Comparison of ENCODE assay signal across 18 cellular contexts in the genomic region with DNA sequence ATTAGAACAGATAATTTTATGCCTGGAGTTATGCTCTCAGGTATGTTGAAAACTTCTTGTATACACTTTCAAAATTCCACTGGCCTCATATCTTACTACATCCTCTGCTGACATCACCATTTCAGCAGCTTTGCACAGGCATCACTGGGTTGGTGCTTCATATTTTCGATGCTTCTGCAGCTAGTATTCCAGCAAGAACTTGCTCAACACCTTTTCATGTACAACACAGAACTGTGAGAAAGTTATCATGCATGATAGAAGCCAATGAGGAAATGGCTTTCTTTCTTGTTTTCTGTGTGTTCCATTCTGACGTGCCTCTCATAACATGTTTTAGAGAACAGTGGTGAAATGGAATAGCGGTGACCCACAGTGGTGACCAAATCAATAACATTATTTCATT. TPM values are rescaled to one million over a fixed set of nuclear protein-coding genes. Genes with fewer than 3 reads are reported as not detected.
DNase-seq lines count a peak whose midpoint lies in the region; ATAC-seq and TF ChIP-seq lines count a peak whose summit lies in the region.
"Had no signal": no experiment of that assay in that cellular context is flagged by ENCODE, and none has a peak within 500 bp of the region (broad histone marks: within the 10 kb centered on the region; RNA-seq: fewer than 3 reads in every experiment).

No MANE protein-coding gene starts in this region.

- CTCF ChIA-PET in activated naive CD4-positive, alpha-beta T cell treated with anti-CD3 and anti-CD28 coated beads for 36 hours (lab: Charles Lee) = interaction anchor here (0.8 to 5.2 kb wide), 10 partner anchors 19 to 294 kb away, joined by 3 to 38 read pairs (median 4); a partner anchor contains a TSS
- CTCF ChIA-PET in WTC11 (lab: Charles Lee) = no interaction called here

- peak; percentile 54 for DNase-seq in activated naive CD4-positive, alpha-beta T cell treated with anti-CD3 and anti-CD28 coated beads for 36 hours
- no peak for DNase-seq in activated naive CD4-positive, alpha-beta T cell treated with anti-CD3 and anti-CD28 coated beads, Interleukin-2, amount 50 U/mL, for 16 hours
- DNase-seq in T-helper 2 cell treated with Interferon-gamma antibody and Interleukin-4, amounts not matched to agents 5 μg/mL and 100 μg/mL, for 36 hours (ENCODE audit: low spot score) = no peak
- peak; percentile 34 for DNase-seq in choroid plexus epithelial cell (ENCODE audit: low read depth)
- no peak for DNase-seq in stimulated activated naive B cell treated with anti-CD40 and anti-IgM and Interleukin-4, amounts not matched to agents 10 μg/mL and 1 μg/mL and 100 μg/mL, for 72 hours
- DNase-seq in substantia nigra (lab: John Stamatoyannopoulos, UW) = no peak
- DNase-seq in WTC11 (ENCODE audit: low spot score) = no peak
- no peak for DNase-seq in cerebellum (ENCODE audit: low spot score)
- DNase-seq: anterior cingulate cortex; colonic mucosa; GF-D8; NCI-H1092; NCI-H2107; NCI-H82; retina; stimulated activated CD4-positive, alpha-beta T cell treated with anti-CD3 and anti-CD28 coated beads, Interleukin-15, amount 100 ng/mL, for 24 hours had no signal

- ATAC-seq in stimulated activated naive B cell treated with anti-CD40 and anti-IgM and Interleukin-4, amounts not matched to agents 10 μg/mL and 1 μg/mL and 100 μg/mL, for 72 hours (replicated peaks) = peak; percentile 41 to 42
- ATAC-seq in WTC11 = no peak
- ATAC-seq: GM23338 had no signal

- H3K4me3 Mint-ChIP-seq in activated naive CD4-positive, alpha-beta T cell treated with anti-CD3 and anti-CD28 coated beads for 36 hours = no peak overlapping the region
- H3K4me3 Mint-ChIP-seq in T-helper 2 cell treated with Interferon-gamma antibody and Interleukin-4, amounts not matched to agents 5 μg/mL and 100 μg/mL, for 36 hours = peak overlapping the region; percentile 53
- no peak overlapping the region for H3K4me3 Mint-ChIP-seq in stimulated activated naive B cell treated with anti-CD40 and anti-IgM and Interleukin-4, amounts not matched to agents 10 μg/mL and 1 μg/mL and 100 μg/mL, for 72 hours
- H3K4me3 Mint-ChIP-seq in WTC11 = no peak overlapping the region
- H3K4me3 Mint-ChIP-seq: GM23338, neural progenitor cell had no signal

- H3K27ac ChIP-seq in substantia nigra (ENCODE audit: low read depth, low read length, poor library complexity, severe bottlenecking) = no peak overlapping the region
- H3K27ac ChIP-seq: colonic mucosa, neural progenitor cell had no signal

- H3K4me1 Mint-ChIP-seq in activated naive CD4-positive, alpha-beta T cell treated with anti-CD3 and anti-CD28 coated beads for 36 hours (ENCODE audit: low read depth) = peaks cover 78% of the 10 kb centered on the region
- H3K4me1 Mint-ChIP-seq in T-helper 2 cell treated with Interferon-gamma antibody and Interleukin-4, amounts not matched to agents 5 μg/mL and 100 μg/mL, for 36 hours (ENCODE audit: low read depth) = peaks cover 72% of the 10 kb centered on the region
- peaks cover 15 to 16% of the 10 kb centered on the region in 2 donors for H3K4me1 Mint-ChIP-seq in stimulated activated naive B cell treated with anti-CD40 and anti-IgM and Interleukin-4, amounts not matched to agents 10 μg/mL and 1 μg/mL and 100 μg/mL, for 72 hours
- H3K4me1 Mint-ChIP-seq in WTC11 = no peaks in the 10 kb centered on the region
- H3K4me1 Mint-ChIP-seq: GM23338 had no signal

- TF ChIP-seq CTCF in choroid plexus epithelial cell (conservative IDR thresholded peaks at IDR 0.05; ENCODE audit: low read depth, low read length) (no peak), WTC11 (IDR thresholded peaks at IDR 0.05) (no peak)

- no peak overlapping the region for H3K4me3 ChIP-seq in choroid plexus epithelial cell (ENCODE audit: low read depth, low read length)
- H3K4me3 ChIP-seq: colonic mucosa, GM23338, neural progenitor cell had no signal

- intact Hi-C loops in activated naive CD4-positive, alpha-beta T cell treated with anti-CD3 and anti-CD28 coated beads for 36 hours (cut with micrococcal nuclease) = loop anchor here (1.0 to 5.0 kb wide), 5 partner anchors 21 to 475 kb away; no protein-coding TSS in a partner anchor

- peaks cover 3% of the 10 kb centered on the region for H3K9me3 Mint-ChIP-seq in activated naive CD4-positive, alpha-beta T cell treated with anti-CD3 and anti-CD28 coated beads for 36 hours
- H3K9me3 Mint-ChIP-seq in T-helper 2 cell treated with Interferon-gamma antibody and Interleukin-4, amounts not matched to agents 5 μg/mL and 100 μg/mL, for 36 hours = peaks cover 21% of the 10 kb centered on the region
- H3K9me3 Mint-ChIP-seq in stimulated activated naive B cell treated with anti-CD40 and anti-IgM and Interleukin-4, amounts not matched to agents 10 μg/mL and 1 μg/mL and 100 μg/mL, for 72 hours = peaks cover 0 to 3% of the 10 kb centered on the region in 2 donors
- H3K9me3 Mint-ChIP-seq in WTC11 = peaks cover 10% of the 10 kb centered on the region
- H3K9me3 Mint-ChIP-seq: neural progenitor cell had no signal

- H3K36me3 Mint-ChIP-seq in activated naive CD4-positive, alpha-beta T cell treated with anti-CD3 and anti-CD28 coated beads for 36 hours (ENCODE audit: low read depth) = peaks cover 2% of the 10 kb centered on the region
- H3K36me3 Mint-ChIP-seq in T-helper 2 cell treated with Interferon-gamma antibody and Interleukin-4, amounts not matched to agents 5 μg/mL and 100 μg/mL, for 36 hours (ENCODE audit: low read depth) = peaks cover 17% of the 10 kb centered on the region
- H3K36me3 Mint-ChIP-seq in stimulated activated naive B cell treated with anti-CD40 and anti-IgM and Interleukin-4, amounts not matched to agents 10 μg/mL and 1 μg/mL and 100 μg/mL, for 72 hours = peaks cover 4 to 5% of the 10 kb centered on the region in 2 donors
- no peaks in the 10 kb centered on the region for H3K36me3 Mint-ChIP-seq in WTC11
- H3K36me3 Mint-ChIP-seq: neural progenitor cell had no signal

- peak overlapping the region; percentile 86 for H3K27ac Mint-ChIP-seq in activated naive CD4-positive, alpha-beta T cell treated with anti-CD3 and anti-CD28 coated beads for 36 hours
- peak overlapping the region; percentile 86 for H3K27ac Mint-ChIP-seq in T-helper 2 cell treated with Interferon-gamma antibody and Interleukin-4, amounts not matched to agents 5 μg/mL and 100 μg/mL, for 36 hours
- no peak overlapping the region for H3K27ac Mint-ChIP-seq in stimulated activated naive B cell treated with anti-CD40 and anti-IgM and Interleukin-4, amounts not matched to agents 10 μg/mL and 1 μg/mL and 100 μg/mL, for 72 hours
- H3K27ac Mint-ChIP-seq in WTC11 = no peak overlapping the region
- H3K27ac Mint-ChIP-seq: GM23338, neural progenitor cell had no signal

- POLR2A ChIA-PET in WTC11 (lab: Charles Lee) = no interaction called here

- no peaks in the 10 kb centered on the region for H3K27me3 Mint-ChIP-seq in activated naive CD4-positive, alpha-beta T cell treated with anti-CD3 and anti-CD28 coated beads for 36 hours (ENCODE audit: low read depth)
- H3K27me3 Mint-ChIP-seq in T-helper 2 cell treated with Interferon-gamma antibody and Interleukin-4, amounts not matched to agents 5 μg/mL and 100 μg/mL, for 36 hours (ENCODE audit: low read depth) = no peaks in the 10 kb centered on the region
- no peaks in the 10 kb centered on the region for H3K27me3 Mint-ChIP-seq in stimulated activated naive B cell treated with anti-CD40 and anti-IgM and Interleukin-4, amounts not matched to agents 10 μg/mL and 1 μg/mL and 100 μg/mL, for 72 hours
- no peaks in the 10 kb centered on the region for H3K27me3 Mint-ChIP-seq in WTC11 (ENCODE audit: low read depth)

TF ChIP-seq in WTC11, 78 proteins besides CTCF, POLR2A, EP300 and RAD21 (continues in another document):
- TF ChIP-seq, protein P1, sequence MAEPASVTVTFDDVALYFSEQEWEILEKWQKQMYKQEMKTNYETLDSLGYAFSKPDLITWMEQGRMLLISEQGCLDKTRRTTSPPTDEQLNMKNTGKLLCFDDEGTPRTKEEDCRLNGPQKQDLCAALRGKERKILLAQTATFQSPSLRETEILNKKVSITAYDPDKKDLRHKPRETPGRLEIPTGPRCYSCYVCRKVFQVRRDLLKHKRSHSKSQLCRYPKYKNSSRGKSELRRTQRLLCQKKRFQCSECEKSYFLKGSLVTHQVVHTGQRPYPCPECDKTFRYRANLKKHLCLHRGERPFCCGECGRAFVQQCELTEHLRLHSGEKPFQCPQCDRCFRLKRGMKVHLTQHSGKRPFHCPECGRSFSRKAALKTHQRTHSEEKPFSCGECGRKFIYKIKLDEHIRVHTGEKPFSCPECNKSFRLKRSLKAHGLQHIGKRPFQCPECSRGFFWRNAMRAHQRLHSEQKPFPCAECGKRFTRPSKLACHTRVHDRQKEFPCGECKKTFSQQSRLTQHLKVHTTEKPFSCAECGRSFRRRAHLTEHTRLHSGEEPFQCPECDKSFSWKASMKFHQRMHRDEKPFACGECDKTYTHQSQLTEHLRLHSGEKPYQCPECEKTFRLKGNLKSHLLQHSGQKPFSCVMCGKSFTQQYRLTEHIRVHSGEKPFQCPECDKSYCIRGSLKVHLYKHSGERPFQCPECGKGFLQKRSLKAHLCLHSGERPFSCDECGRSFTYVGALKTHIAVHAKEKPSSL (CRISPR knock-in tag; conservative IDR thresholded peaks at IDR 0.05) = no peak
- TF ChIP-seq MXD4 (CRISPR knock-in tag; IDR thresholded peaks at IDR 0.05; ENCODE audit: borderline replicate concordance) = no peak
- TF ChIP-seq CREB1 (CRISPR knock-in tag; IDR thresholded peaks at IDR 0.05) = no peak
- TF ChIP-seq, protein P2, sequence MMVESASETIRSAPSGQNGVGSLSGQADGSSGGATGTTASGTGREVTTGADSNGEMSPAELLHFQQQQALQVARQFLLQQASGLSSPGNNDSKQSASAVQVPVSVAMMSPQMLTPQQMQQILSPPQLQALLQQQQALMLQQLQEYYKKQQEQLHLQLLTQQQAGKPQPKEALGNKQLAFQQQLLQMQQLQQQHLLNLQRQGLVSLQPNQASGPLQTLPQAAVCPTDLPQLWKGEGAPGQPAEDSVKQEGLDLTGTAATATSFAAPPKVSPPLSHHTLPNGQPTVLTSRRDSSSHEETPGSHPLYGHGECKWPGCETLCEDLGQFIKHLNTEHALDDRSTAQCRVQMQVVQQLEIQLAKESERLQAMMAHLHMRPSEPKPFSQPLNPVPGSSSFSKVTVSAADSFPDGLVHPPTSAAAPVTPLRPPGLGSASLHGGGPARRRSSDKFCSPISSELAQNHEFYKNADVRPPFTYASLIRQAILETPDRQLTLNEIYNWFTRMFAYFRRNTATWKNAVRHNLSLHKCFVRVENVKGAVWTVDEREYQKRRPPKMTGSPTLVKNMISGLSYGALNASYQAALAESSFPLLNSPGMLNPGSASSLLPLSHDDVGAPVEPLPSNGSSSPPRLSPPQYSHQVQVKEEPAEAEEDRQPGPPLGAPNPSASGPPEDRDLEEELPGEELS (CRISPR knock-in tag; IDR thresholded peaks at IDR 0.05) = no peak

RNA-seq across cellular contexts. Expression of a gene that starts 5.1 kb away (rescaled TPM):
- total RNA-seq in activated naive CD4-positive, alpha-beta T cell treated with anti-CD3 and anti-CD28 coated beads for 36 hours = 10 to 100 TPM; 84.3 to 85.5 TPM
- total RNA-seq in WTC11 (2021) (0.17 to 0.25 TPM (median 0.23 TPM) in 3 replicates), cerebellum (not detected)
- total RNA-seq: GM23338 had no signal

Comparison
In these comparisons a context has a peak if more than half of its experiments do, and no peak if none do; other contexts are left out.
1. DNase-seq: peak in activated naive CD4-positive, alpha-beta T cell treated with anti-CD3 and anti-CD28 coated beads for 36 hours (single experiment) and choroid plexus epithelial cell (single experiment); none in activated naive CD4-positive, alpha-beta T cell treated with anti-CD3 and anti-CD28 coated beads, Interleukin-2, amount 50 U/mL, for 16 hours (single experiment), T-helper 2 cell treated with Interferon-gamma antibody and Interleukin-4, amounts not matched to agents 5 μg/mL and 100 μg/mL, for 36 hours (single experiment), stimulated activated naive B cell treated with anti-CD40 and anti-IgM and Interleukin-4, amounts not matched to agents 10 μg/mL and 1 μg/mL and 100 μg/mL, for 72 hours (single experiment), substantia nigra (0 of 49), WTC11 (single experiment) and cerebellum (single experiment).
2. H3K27ac Mint-ChIP-seq: peak in activated naive CD4-positive, alpha-beta T cell treated with anti-CD3 and anti-CD28 coated beads for 36 hours (single experiment) and T-helper 2 cell treated with Interferon-gamma antibody and Interleukin-4, amounts not matched to agents 5 μg/mL and 100 μg/mL, for 36 hours (single experiment); none in stimulated activated naive B cell treated with anti-CD40 and anti-IgM and Interleukin-4, amounts not matched to agents 10 μg/mL and 1 μg/mL and 100 μg/mL, for 72 hours (single experiment) and WTC11 (single experiment).
3. RNA of a gene that starts 5.1 kb away (total RNA-seq): 84.3 to 85.5 TPM in activated naive CD4-positive, alpha-beta T cell treated with anti-CD3 and anti-CD28 coated beads for 36 hours; 0.17 to 0.25 TPM in WTC11 and not detected in cerebellum (single experiment); every median in the first group is over 10 times any median in the second.